In the genomic region with DNA sequence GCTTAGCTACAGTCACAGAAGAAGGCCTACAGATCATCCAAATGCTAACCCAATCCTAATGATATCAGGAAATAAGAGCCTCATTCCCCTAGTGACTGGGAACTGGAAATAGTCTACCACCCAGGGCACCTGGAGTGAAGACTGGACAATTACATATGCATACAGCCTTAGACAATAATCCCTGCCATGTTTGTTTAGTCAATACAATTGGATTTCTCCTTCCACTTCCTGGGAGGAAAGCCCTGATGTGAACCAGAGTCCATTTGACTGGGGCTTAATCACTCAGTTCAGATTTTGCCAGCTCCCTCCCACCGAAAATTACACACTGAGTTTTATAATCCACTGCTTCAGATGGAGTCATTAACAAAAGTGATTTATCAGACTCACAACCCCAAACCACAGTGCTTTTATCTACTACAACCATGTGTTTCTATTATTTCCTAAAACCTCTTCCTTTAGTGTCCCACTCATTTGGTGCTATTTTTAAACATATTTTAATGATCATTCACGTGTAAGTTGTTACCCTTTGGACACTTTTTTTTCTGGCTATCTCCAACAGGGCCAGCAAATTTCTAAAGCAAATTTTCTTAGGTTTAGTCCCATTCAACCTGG, we compare ENCODE assay signal across 23 cellular contexts. TPM values are rescaled to one million over a fixed set of nuclear protein-coding genes. Genes with fewer than 3 reads are reported as not detected.
A peak's percentile ranks its signal among the peaks of the same experiment; 100 is the strongest.
DNase-seq lines count a peak whose midpoint lies in the region; ATAC-seq lines count a peak whose summit lies in the region.
"Had no signal": no experiment of that assay in that cellular context is flagged by ENCODE, and none has a peak within 500 bp of the region (broad histone marks: within the 10 kb centered on the region; RNA-seq: fewer than 3 reads in every experiment).

No MANE protein-coding gene starts in this region.

- peaks cover 3% of the 10 kb centered on the region for H3K4me1 Mint-ChIP-seq in memory B cell

- H3K4me3 Mint-ChIP-seq in memory B cell: no peak overlapping the region
- H3K4me3 Mint-ChIP-seq: CD4-positive, alpha-beta T cell; central memory CD8-positive, alpha-beta T cell; natural killer cell; stimulated activated naive CD8-positive, alpha-beta T cell treated with anti-CD3 and anti-CD28 coated beads, Interleukin-15, amount 100 ng/mL, for 72 hours had no signal

- H3K27ac Mint-ChIP-seq in memory B cell: peak overlapping the region; percentile 42
- H3K27ac Mint-ChIP-seq: CD4-positive, alpha-beta T cell; natural killer cell; stimulated activated naive CD8-positive, alpha-beta T cell treated with anti-CD3 and anti-CD28 coated beads, Interleukin-15, amount 100 ng/mL, for 72 hours had no signal

- DNase-seq in NCI-H2029 (lab: John Stamatoyannopoulos, UW) (peak; percentile 12), NCI-H2029 treated with DMSO at 0.1 percent for 48 hours (lab: John Stamatoyannopoulos, UW) (no peak), NCI-H2081 treated with DMSO at 0.1 percent for 48 hours (lab: John Stamatoyannopoulos, UW) (peak; percentile 90), amniotic epithelial cell (ENCODE audit: low read depth) (peak; percentile 9), memory B cell (ENCODE audit: low spot score in 2 of 2) (no peak), inferior parietal cortex (ENCODE audit: extremely low spot score) (no peak), Right ventricle myocardium inferior (ENCODE audit: missing footprints) (no peak)
- DNase-seq in stimulated activated CD4-positive, alpha-beta T cell treated with anti-CD3 and anti-CD28 coated beads, Interleukin-2, amount 100 ng/mL, for 48 hours: no peak
- DNase-seq: activated CD4-positive, alpha-beta T cell treated with anti-CD3 and anti-CD28 coated beads for 4 hours; activated CD8-positive, alpha-beta memory T cell treated with anti-CD3 and anti-CD28 coated beads for 24 hours; activated gamma-delta T cell treated with Interleukin-2 at 50 U/mL for 16 hours; activated T-cell treated with anti-CD3 and anti-CD28 coated beads, Interleukin-2, amount 50 U/mL, for 1 hour; AML-193; CD4-positive, alpha-beta T cell; DMS 273 treated with DMSO at 0.1 percent for 48 hours; natural killer cell; NCI-H1048; NCI-H2107; small intestine; stimulated activated CD8-positive, alpha-beta memory T cell treated with anti-CD3 and anti-CD28 coated beads, Interleukin-4, amount 100 ng/mL, for 48 hours; stimulated activated naive CD8-positive, alpha-beta T cell treated with anti-CD3 and anti-CD28 coated beads, Interleukin-15, amount 100 ng/mL, for 72 hours; thyroid gland had no signal

- H3K9me3 Mint-ChIP-seq in memory B cell: no peaks in the 10 kb centered on the region
- H3K9me3 Mint-ChIP-seq: CD4-positive, alpha-beta T cell; central memory CD8-positive, alpha-beta T cell; natural killer cell; stimulated activated naive CD8-positive, alpha-beta T cell treated with anti-CD3 and anti-CD28 coated beads, Interleukin-15, amount 100 ng/mL, for 72 hours had no signal

- intact Hi-C loops in Right ventricle myocardium inferior (cut with DNase I): no loop called here

- no peak for ATAC-seq in memory B cell (ENCODE audit: low read depth)
- ATAC-seq in Right ventricle myocardium inferior: no peak
- ATAC-seq: natural killer cell; stimulated activated naive CD8-positive, alpha-beta T cell treated with anti-CD3 and anti-CD28 coated beads, Interleukin-15, amount 100 ng/mL, for 72 hours had no signal

- H3K27me3 Mint-ChIP-seq in memory B cell: no peaks in the 10 kb centered on the region
- H3K27me3 Mint-ChIP-seq: CD4-positive, alpha-beta T cell; central memory CD8-positive, alpha-beta T cell; stimulated activated naive CD8-positive, alpha-beta T cell treated with anti-CD3 and anti-CD28 coated beads, Interleukin-15, amount 100 ng/mL, for 72 hours had no signal

- H3K36me3 Mint-ChIP-seq in memory B cell: peaks cover 41% of the 10 kb centered on the region

RNA-seq across cellular contexts. Expression of a gene that starts 29.9 kb away (rescaled TPM):
- total RNA-seq in Right ventricle myocardium inferior: 10.0 TPM

Comparison
In these comparisons a context has a peak if more than half of its experiments do, and no peak if none do; other contexts are left out.
1. DNase-seq: peak in NCI-H2029 (single experiment), NCI-H2081 treated with DMSO at 0.1 percent for 48 hours (single experiment) and amniotic epithelial cell (single experiment); none in NCI-H2029 treated with DMSO at 0.1 percent for 48 hours (single experiment), memory B cell (0 of 2), inferior parietal cortex (single experiment), Right ventricle myocardium inferior (single experiment) and stimulated activated CD4-positive, alpha-beta T cell treated with anti-CD3 and anti-CD28 coated beads, Interleukin-2, amount 100 ng/mL, for 48 hours (0 of 2).